33 cellular contexts compared by ENCODE assay signal in genomic region chr4:6421397-6421796, GRCh38. TPM values are rescaled to one million over a fixed set of nuclear protein-coding genes. Genes with fewer than 3 reads are reported as not detected.
"Had no signal": no experiment of that assay in that cellular context is flagged by ENCODE, and none has a peak within 500 bp of the region (broad histone marks: within the 10 kb centered on the region; RNA-seq: fewer than 3 reads in every experiment).

No MANE protein-coding gene starts in this region.

- DNase-seq: activated B cell treated with CpG ODN at 0.5 μM for 24 hours; activated CD4-positive, alpha-beta memory T cell treated with anti-CD3 and anti-CD28 coated beads, Interleukin-2, amount 10 ng/mL, durations not matched to agents 7 days and 5 days; activated CD4-positive, alpha-beta T cell treated with anti-CD3 and anti-CD28 coated beads for 4 hours; activated CD4-positive, CD25-positive, alpha-beta regulatory T cell treated with anti-CD3 and anti-CD28 coated beads, Interleukin-2, amount 50 U/mL, for 72 hours; activated CD8-positive, alpha-beta memory T cell treated with anti-CD3 and anti-CD28 coated beads for 24 hours; activated CD8-positive, alpha-beta memory T cell treated with anti-CD3 and anti-CD28 coated beads, Interleukin-2, amount 10 ng/mL, durations not matched to agents 7 days and 5 days; activated CD8-positive, alpha-beta memory T cell treated with anti-CD3 and anti-CD28 coated beads, Interleukin-2, amount 50 U/mL, for 48 hours; activated effector memory CD4-positive, alpha-beta T cell treated with Interleukin-2 at 50 U/mL for 16 hours; activated naive CD4-positive, alpha-beta T cell treated with anti-CD3 and anti-CD28 coated beads, Interleukin-2, amount 10 ng/mL, durations not matched to agents 7 days and 5 days; activated T-cell treated with anti-CD3 and anti-CD28 coated beads, Interleukin-2, amount 50 U/mL, for 48 hours; amygdala; Karpas-422; MV-4-11; NCI-H1092; NCI-H1436 treated with DMSO at 0.1 percent for 48 hours; NCI-H1694 treated with DMSO at 0.1 percent for 48 hours; NCI-H2029; NCI-H345; NCI-H524 treated with DMSO at 0.1 percent for 48 hours; NCI-H748 treated with DMSO at 0.1 percent for 48 hours; NK-92 treated with Interleukin-12 subunit alpha and Interleukin-12 subunit beta, amount 100 ng/mL, for 24 hours; PC-9; Right ventricle myocardium superior; SW 1271; T-helper 1 cell; T-helper 2 cell; T-helper 9 cell had no signal

- H3K4me3 Mint-ChIP-seq: activated B cell treated with CpG ODN at 0.5 μM for 24 hours; activated CD4-positive, alpha-beta memory T cell treated with anti-CD3 and anti-CD28 coated beads, Interleukin-2, amount 10 ng/mL, durations not matched to agents 7 days and 5 days; activated CD8-positive, alpha-beta memory T cell treated with anti-CD3 and anti-CD28 coated beads, Interleukin-2, amount 10 ng/mL, durations not matched to agents 7 days and 5 days; activated naive CD4-positive, alpha-beta T cell treated with anti-CD3 and anti-CD28 coated beads, Interleukin-2, amount 10 ng/mL, durations not matched to agents 7 days and 5 days; activated naive CD8-positive, alpha-beta T cell; central memory CD8-positive, alpha-beta T cell had no signal

- H3K27ac ChIP-seq: ascending aorta, cardiac muscle cell, PC-9, RWPE1, VCaP had no signal

- H2AFZ ChIP-seq: PC-9 had no signal

- H3K9me3 ChIP-seq: ascending aorta had no signal

- H3K36me3 ChIP-seq: ascending aorta, cardiac muscle cell had no signal

- H3K4me2 ChIP-seq: PC-9 had no signal

- ATAC-seq: activated CD8-positive, alpha-beta memory T cell treated with anti-CD3 and anti-CD28 coated beads, Interleukin-2, amount 10 ng/mL, durations not matched to agents 7 days and 5 days had no signal

- H3K4me1 Mint-ChIP-seq: activated B cell treated with CpG ODN at 0.5 μM for 24 hours; activated CD4-positive, alpha-beta memory T cell treated with anti-CD3 and anti-CD28 coated beads, Interleukin-2, amount 10 ng/mL, durations not matched to agents 7 days and 5 days; activated naive CD4-positive, alpha-beta T cell treated with anti-CD3 and anti-CD28 coated beads, Interleukin-2, amount 10 ng/mL, durations not matched to agents 7 days and 5 days had no signal

- H3K27ac Mint-ChIP-seq: activated B cell treated with CpG ODN at 0.5 μM for 24 hours; activated CD4-positive, alpha-beta memory T cell treated with anti-CD3 and anti-CD28 coated beads, Interleukin-2, amount 10 ng/mL, durations not matched to agents 7 days and 5 days; activated CD8-positive, alpha-beta memory T cell treated with anti-CD3 and anti-CD28 coated beads, Interleukin-2, amount 10 ng/mL, durations not matched to agents 7 days and 5 days; activated naive CD4-positive, alpha-beta T cell treated with anti-CD3 and anti-CD28 coated beads, Interleukin-2, amount 10 ng/mL, durations not matched to agents 7 days and 5 days; activated naive CD8-positive, alpha-beta T cell had no signal

- H3K27me3 ChIP-seq: ascending aorta, cardiac muscle cell had no signal

- H3K4me3 ChIP-seq: ascending aorta, cardiac muscle cell, PC-9 had no signal

- H3K4me1 ChIP-seq: ascending aorta had no signal

- H3K9me3 Mint-ChIP-seq: activated B cell treated with CpG ODN at 0.5 μM for 24 hours; activated CD4-positive, alpha-beta memory T cell treated with anti-CD3 and anti-CD28 coated beads, Interleukin-2, amount 10 ng/mL, durations not matched to agents 7 days and 5 days; activated naive CD4-positive, alpha-beta T cell treated with anti-CD3 and anti-CD28 coated beads, Interleukin-2, amount 10 ng/mL, durations not matched to agents 7 days and 5 days; central memory CD8-positive, alpha-beta T cell had no signal

- H3K36me3 Mint-ChIP-seq: activated CD8-positive, alpha-beta memory T cell treated with anti-CD3 and anti-CD28 coated beads, Interleukin-2, amount 10 ng/mL, durations not matched to agents 7 days and 5 days; activated naive CD4-positive, alpha-beta T cell treated with anti-CD3 and anti-CD28 coated beads, Interleukin-2, amount 10 ng/mL, durations not matched to agents 7 days and 5 days; activated naive CD8-positive, alpha-beta T cell had no signal

RNA-seq across cellular contexts. Expression of gene PPP2R2C, which starts 51.0 kb away (rescaled TPM):
- total RNA-seq: activated B cell treated with CpG ODN at 0.5 μM for 24 hours; activated CD4-positive, alpha-beta memory T cell treated with anti-CD3 and anti-CD28 coated beads, Interleukin-2, amount 10 ng/mL, durations not matched to agents 7 days and 5 days; activated CD8-positive, alpha-beta memory T cell treated with anti-CD3 and anti-CD28 coated beads, Interleukin-2, amount 10 ng/mL, durations not matched to agents 7 days and 5 days; cardiac muscle cell had no signal
- polyA plus RNA-seq: cardiac muscle cell had no signal
